In the genomic region with DNA sequence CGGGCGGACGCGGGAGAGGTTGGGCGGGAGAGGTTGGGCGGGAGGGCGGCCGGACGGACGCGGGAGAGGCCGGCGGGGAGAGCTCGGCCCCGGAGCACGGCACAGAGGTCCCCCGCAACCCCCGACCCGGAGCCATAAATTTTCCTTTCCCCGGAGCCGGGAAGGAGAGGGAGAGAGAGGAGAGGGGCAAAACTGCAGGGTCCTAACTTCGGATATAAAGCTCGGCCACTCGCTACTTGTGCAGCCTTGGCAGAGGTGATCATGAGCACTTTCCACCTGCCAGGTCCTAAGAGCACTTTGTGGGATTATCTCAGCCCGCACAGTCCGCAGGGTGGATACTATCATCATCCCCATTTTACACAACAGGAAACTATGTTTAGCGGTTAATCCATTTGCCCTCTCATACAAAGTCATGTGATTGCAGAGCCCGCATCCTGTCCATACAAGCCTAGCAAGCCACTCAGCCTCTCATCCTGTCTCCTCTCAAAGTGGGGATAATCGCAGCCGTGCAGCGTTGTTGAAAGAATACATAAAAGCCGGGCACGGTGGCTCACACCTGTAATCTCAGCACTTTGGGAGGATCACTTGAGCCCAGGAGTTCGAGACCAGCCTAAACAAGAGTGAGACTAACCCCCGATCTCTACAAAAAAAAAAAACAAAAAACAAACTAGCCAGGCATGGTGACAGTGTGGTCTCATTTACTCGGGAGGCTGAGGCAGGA, we compare ENCODE assay signal across 8 cellular contexts. TPM values are rescaled to one million over a fixed set of nuclear protein-coding genes. Genes with fewer than 3 reads are reported as not detected.
DNase-seq lines count a peak whose midpoint lies in the region; ATAC-seq and TF ChIP-seq lines count a peak whose summit lies in the region.

No MANE protein-coding gene starts in this region.

- peaks cover 38% of the 10 kb centered on the region for H3K79me2 ChIP-seq in HCT116 (ENCODE audit: insufficient read depth, low read length)

- TF ChIP-seq POLR2A in HCT116 (IDR thresholded peaks at IDR 0.05; ENCODE audit: borderline replicate concordance, extremely low read depth, insufficient read depth, insufficient read length), result no peak

- intact Hi-C loops in HCT116 (cut with micrococcal nuclease), result no loop called here
- intact Hi-C loops in posterior vena cava (cut with DNase I), result no loop called here

- H3K27ac ChIP-seq in HCT116 (ENCODE audit: low read depth, low read length), result peak overlapping the region; percentile 91

- CTCF ChIA-PET in HCT116 (lab: Charles Lee), result interaction anchor here (1.1 kb wide), 1 partner anchor 30 kb away, joined by 3 read pairs; no protein-coding TSS in a partner anchor
- CTCF ChIA-PET in GM10248 (lab: Yijun Ruan, JAX), result no interaction called here

- no peaks in the 10 kb centered on the region for H3K9me2 ChIP-seq in HCT116 (ENCODE audit: insufficient read depth)

- DNase-seq in Ammon's horn (ENCODE audit: low spot score) (peak; percentile 19), HCT116 (ENCODE audit: low read depth, low spot score) (no peak), OCI-M1 (lab: John Stamatoyannopoulos, UW) (peak; percentile 53), globus pallidus (ENCODE audit: low spot score) (peak; percentile 29), posterior vena cava (ENCODE audit: low spot score) (peak; percentile 87), GM10248 (ENCODE audit: extremely low spot score) (no peak), cerebellar nuclear complex (lab: John Stamatoyannopoulos, UW) (no peak)
- DNase-seq in activated effector memory CD4-positive, alpha-beta T cell treated with Interleukin-2 at 50 U/mL for 16 hours, result peak; percentile 41

- H2AFZ ChIP-seq in HCT116 (ENCODE audit: low read depth, low read length, poor library complexity, severe bottlenecking), result no peak overlapping the region

- no peak for TF ChIP-seq CTCF in HCT116 (IDR thresholded peaks at IDR 0.05 in 2 of 3, conservative IDR thresholded peaks at IDR 0.05 in 1 of 3; ENCODE audit: borderline replicate concordance in 1 of 3, insufficient read depth in 1 of 3, low read depth in 2 of 3, low read length in 2 of 3)
- TF ChIP-seq CTCF in GM10248 (IDR thresholded peaks at IDR 0.05; ENCODE audit: control extremely low read depth, extremely low read depth, low read depth, missing control alignments), result no peak

- no peak for TF ChIP-seq RAD21 in HCT116 (IDR thresholded peaks at IDR 0.05; ENCODE audit: low read depth)

- H3K4me3 ChIP-seq in HCT116 (replicated peaks in 1 of 2; ENCODE audit: low read depth in 1 of 2, low read length in 2 of 2), result peak overlapping the region; percentile 67 to 68

- H3K4me2 ChIP-seq in HCT116 (ENCODE audit: low read length), result peak overlapping the region; percentile 89

- no peaks in the 10 kb centered on the region for H3K9me3 ChIP-seq in HCT116 (ENCODE audit: control insufficient read depth in 1 of 2, insufficient read depth in 1 of 2, low read depth in 1 of 2, low read length in 2 of 2)

- no peaks in the 10 kb centered on the region for H3K27me3 ChIP-seq in HCT116 (ENCODE audit: insufficient read depth, low read length)

- POLR2A ChIA-PET in HCT116 (lab: Charles Lee) (interaction anchor here (0.5 kb wide), 1 partner anchor 269 kb away, joined by 3 read pairs; no protein-coding TSS in a partner anchor), GM10248 (lab: Yijun Ruan, JAX) (interaction anchor here (0.5 to 1.0 kb wide), 2 partner anchors 10 to 893 kb away, joined by 3 to 5 read pairs; no protein-coding TSS in a partner anchor)

- peaks cover 24 to 41% of the 10 kb centered on the region in 2 experiments for H3K4me1 ChIP-seq in HCT116 (ENCODE audit: control insufficient read depth in 1 of 2, insufficient read depth in 2 of 2, low read length in 2 of 2)

- peak; percentile 4; the same call in 1 of the 2 replicates for ATAC-seq in HCT116

- no peaks in the 10 kb centered on the region for H3K36me3 ChIP-seq in HCT116 (ENCODE audit: control insufficient read depth in 1 of 2, insufficient read depth in 2 of 2, low read length in 2 of 2)

- RAD21 ChIA-PET in HCT116 (lab: Charles Lee; ENCODE audit: low non-redundant PET in 1 of 2, low total read pairs in 2 of 2, uncharacterized antibody in 2 of 2, unreplicated experiment in 2 of 2), result no interaction called here

- no peaks in the 10 kb centered on the region for H4K20me1 ChIP-seq in HCT116 (ENCODE audit: insufficient read depth)

- peak overlapping the region; percentile 83 for H3K9ac ChIP-seq in HCT116 (ENCODE audit: low read length)

- BruUV-seq in HCT116 (replicated peaks; lab: Mats Ljungman, UMichigan), result TSS peak; percentile 89

TF ChIP-seq in HCT116, 20 proteins besides CTCF, POLR2A, EP300 and RAD21:
- TF ChIP-seq POLR2AphosphoS5 (IDR thresholded peaks at IDR 0.05; ENCODE audit: low read depth, low read length) (peak; percentile 14; the same call in 1 of the 2 replicates), EZH2 (IDR thresholded peaks at IDR 0.05) (no peak)

RNA-seq across cellular contexts. Expression of a gene that starts 0.8 kb away (rescaled TPM):
- total RNA-seq in HCT116 (2021; ENCODE audit: unreplicated experiment) (31.9 TPM), posterior vena cava (10 to 100 TPM; 17.9 to 19.9 TPM)
- 23.3 and 24.4 TPM in 2 replicates for polyA plus RNA-seq in HCT116 (2012)

RNA-seq across cellular contexts. Expression of a gene that starts 8.9 kb away (rescaled TPM):
- 173 TPM for total RNA-seq in HCT116 (2021; ENCODE audit: unreplicated experiment)
- 124 and 172 TPM in 2 replicates for polyA plus RNA-seq in HCT116 (2012)
- total RNA-seq in posterior vena cava, result 10 to 100 TPM; 71.8 to 83.5 TPM

Comparison
In these comparisons a context has a peak if more than half of its experiments do, and no peak if none do; other contexts are left out.
1. DNase-seq: peak in Ammon's horn (single experiment), OCI-M1 (single experiment), activated effector memory CD4-positive, alpha-beta T cell treated with Interleukin-2 at 50 U/mL for 16 hours (single experiment), globus pallidus (single experiment) and posterior vena cava (single experiment); none in HCT116 (single experiment), GM10248 (single experiment) and cerebellar nuclear complex (0 of 2).